Comparison of ENCODE assay signal across 8 cellular contexts in genomic region chrX:110316351-110317078, GRCh38. TPM values are rescaled to one million over a fixed set of nuclear protein-coding genes. Genes with fewer than 3 reads are reported as not detected.
DNase-seq lines count a peak whose midpoint lies in the region; ATAC-seq and TF ChIP-seq lines count a peak whose summit lies in the region.

No MANE protein-coding gene starts in this region.

- H3K9me3 Mint-ChIP-seq in nephron: no peaks in the 10 kb centered on the region

- H3K36me3 ChIP-seq in NT2/D1 (ENCODE audit: insufficient read depth, insufficient read length, low read length) (no peaks in the 10 kb centered on the region), duodenal mucosa (ENCODE audit: control insufficient read depth in 1 of 2, insufficient read depth in 2 of 2, low read length in 2 of 2) (no peaks in the 10 kb centered on the region)

- peak overlapping the region; percentile 89 to 96 (median 94) for H3K27ac Mint-ChIP-seq in nephron

- H3K9ac ChIP-seq in NT2/D1 (ENCODE audit: insufficient read length, low read depth): peak overlapping the region; percentile 91
- H3K9ac ChIP-seq in duodenal mucosa (ENCODE audit: low read depth in 1 of 2, low read length in 2 of 2): peak overlapping the region; percentile 66 to 72

- H3K9me3 ChIP-seq in NT2/D1 (ENCODE audit: insufficient read depth, low read length) (no peaks in the 10 kb centered on the region), duodenal mucosa (ENCODE audit: control insufficient read depth in 1 of 2, low read length in 2 of 2) (no peaks in the 10 kb centered on the region)

- H3K4me3 Mint-ChIP-seq in nephron: peak overlapping the region; percentile 92 to 97 (median 95)

- no peak for ATAC-seq in GM18907 (IDR thresholded peaks at IDR 0.05; ENCODE audit: unreplicated experiment)

- H3K27me3 ChIP-seq in NT2/D1 (ENCODE audit: insufficient read depth, insufficient read length) (peaks cover 16% of the 10 kb centered on the region), duodenal mucosa (ENCODE audit: control insufficient read depth in 1 of 2, insufficient read depth in 2 of 2, low read length in 2 of 2) (no peaks in the 10 kb centered on the region)

- DNase-seq in NT2/D1 (ENCODE audit: low read depth, low spot score): no peak
- DNase-seq in stimulated activated CD4-positive, alpha-beta T cell treated with anti-CD3 and anti-CD28 coated beads, Interleukin-12 subunit alpha, Interleukin-12 subunit beta, amount 100 ng/mL, for 4 hours: no peak
- DNase-seq in H4 (ENCODE audit: low spot score): no peak
- no peak for DNase-seq in activated CD4-positive, alpha-beta T cell treated with anti-CD3 and anti-CD28 coated beads for 1 hour

- H3K4me1 Mint-ChIP-seq in nephron: peaks cover 70% of the 10 kb centered on the region

- no peak overlapping the region for H3K27ac ChIP-seq in duodenal mucosa (ENCODE audit: low read depth, low read length)

- peak overlapping the region; percentile 68 for H3K4me3 ChIP-seq in GM08714 (ENCODE audit: low read length)
- peak overlapping the region; percentile 91 for H3K4me3 ChIP-seq in NT2/D1 (ENCODE audit: insufficient read length, low read depth)
- H3K4me3 ChIP-seq in duodenal mucosa (ENCODE audit: low read depth in 1 of 2, low read length in 2 of 2): peak overlapping the region; percentile 81 to 85

- TF ChIP-seq CTCF in nephron (IDR thresholded peaks at IDR 0.05; ENCODE audit: unreplicated experiment in 3 of 3): no peak

- H3K36me3 Mint-ChIP-seq in nephron (ENCODE audit: low read depth): no peaks in the 10 kb centered on the region

- no peaks in the 10 kb centered on the region for H3K4me1 ChIP-seq in NT2/D1 (ENCODE audit: insufficient read depth, insufficient read length)
- H3K4me1 ChIP-seq in duodenal mucosa (ENCODE audit: control insufficient read depth in 1 of 2, insufficient read depth in 2 of 2, low read length in 2 of 2): no peaks in the 10 kb centered on the region

- no peaks in the 10 kb centered on the region for H3K27me3 Mint-ChIP-seq in nephron (ENCODE audit: low read depth)

RNA-seq across cellular contexts. Expression of gene AMMECR1, which starts 1.4 kb away (rescaled TPM):
- 20.0 and 24.3 TPM in 2 replicates for total RNA-seq in H4 (2014; rRNA removed; shearing (Covaris generic))

RNA-seq across cellular contexts. Expression of gene RTL9, which starts 42.1 kb away (rescaled TPM):
- total RNA-seq in H4 (2014; rRNA removed; shearing (Covaris generic)): 0.04 and 0.15 TPM in 2 replicates
